In the genomic region with DNA sequence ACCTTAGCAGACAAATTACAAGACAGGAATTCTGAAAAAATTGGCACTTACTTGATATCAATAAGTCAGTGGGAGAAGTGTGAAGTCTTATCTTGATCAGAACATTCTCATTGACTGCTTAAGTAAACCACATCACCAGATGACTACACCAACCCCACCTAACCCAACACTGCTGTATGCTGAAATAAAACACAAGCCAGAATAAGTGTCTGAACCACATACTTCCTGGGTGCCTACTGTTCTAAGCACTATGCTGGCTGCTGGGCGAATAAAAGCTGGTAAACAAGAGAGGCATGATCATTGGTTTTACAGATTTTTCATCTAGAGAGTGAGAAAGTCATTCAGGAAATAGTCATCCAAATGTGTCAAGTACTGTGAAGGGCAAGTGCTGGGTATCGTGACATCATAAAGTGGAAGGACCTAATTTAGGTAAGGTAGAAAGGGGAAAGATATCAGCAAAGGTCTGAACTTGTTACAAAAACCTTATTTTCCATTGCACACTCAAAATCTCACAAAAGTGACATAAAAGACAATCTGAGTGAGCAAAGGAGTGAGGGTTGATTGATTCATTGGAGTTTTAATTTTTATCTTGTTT, we compare ENCODE assay signal across 14 cellular contexts.
A peak's percentile ranks its signal among the peaks of the same experiment; 100 is the strongest.
DNase-seq lines count a peak whose midpoint lies in the region; ATAC-seq, FAIRE-seq and TF ChIP-seq lines count a peak whose summit lies in the region.
"Had no signal": no experiment of that assay in that cellular context is flagged by ENCODE, and none has a peak within 500 bp of the region (broad histone marks: within the 10 kb centered on the region; RNA-seq: fewer than 3 reads in every experiment).

No MANE protein-coding gene starts in this region.

- H3K27me3 ChIP-seq in hepatocyte: no peaks in the 10 kb centered on the region
- H3K27me3 ChIP-seq in WERI-Rb-1 (ENCODE audit: insufficient read depth, low read depth, severe bottlenecking): peaks cover 82% of the 10 kb centered on the region

- no peaks in the 10 kb centered on the region for H3K9me2 ChIP-seq in hepatocyte (replicated peaks; ENCODE audit: insufficient read depth)

- no peak overlapping the region for H3K4me3 ChIP-seq in A549
- H3K4me3 ChIP-seq in hepatocyte: no peak overlapping the region
- H3K4me3 ChIP-seq in WERI-Rb-1 (ENCODE audit: low read depth, low read length): no peak overlapping the region

- TF ChIP-seq CTCF in A549 (IDR thresholded peaks at IDR 0.05) (no peak), hepatocyte (IDR thresholded peaks at IDR 0.05; ENCODE audit: poor library complexity) (no peak), WERI-Rb-1 (IDR thresholded peaks at IDR 0.05; ENCODE audit: low read depth, low read length) (no peak)

- POLR2A ChIA-PET in A549 (lab: Yijun Ruan, JAX): no interaction called here

- TF ChIP-seq EP300 in A549 (IDR thresholded peaks at IDR 0.05): no peak

- no peak overlapping the region for H3K27ac ChIP-seq in A549
- H3K27ac ChIP-seq in hepatocyte: peak overlapping the region; percentile 16
- no peak overlapping the region for H3K27ac ChIP-seq in WERI-Rb-1
- H3K27ac ChIP-seq: C4-2B had no signal

- H3K79me2 ChIP-seq in hepatocyte: no peaks in the 10 kb centered on the region

- H3K4me1 ChIP-seq in A549: no peaks in the 10 kb centered on the region
- H3K4me1 ChIP-seq in hepatocyte (ENCODE audit: insufficient read depth): no peaks in the 10 kb centered on the region

- no peaks in the 10 kb centered on the region for H4K20me1 ChIP-seq in hepatocyte (ENCODE audit: insufficient read depth, poor library complexity, severe bottlenecking)

- H3K4me2 ChIP-seq in A549 (no peak overlapping the region), hepatocyte (no peak overlapping the region)

- CTCF ChIA-PET in A549 (lab: Yijun Ruan, JAX): interaction anchor here (0.6 kb wide), 1 partner anchor 26 kb away, joined by 3 read pairs; no protein-coding TSS in a partner anchor

- H3K36me3 ChIP-seq in hepatocyte (replicated peaks; ENCODE audit: insufficient read depth, low read depth) (no peaks in the 10 kb centered on the region), WERI-Rb-1 (no peaks in the 10 kb centered on the region)

- no peak for TF ChIP-seq RAD21 in A549 (conservative IDR thresholded peaks at IDR 0.05 in 1 of 2, IDR thresholded peaks at IDR 0.05 in 1 of 2)

- WGBS in A549 (ENCODE audit: missing lambda C conversion rate): 34% methylated on average over 2 of the region's 2 CpGs
- WGBS in hepatocyte (ENCODE audit: low lambda C conversion rate, missing lambda C conversion rate): 94% methylated on average over 2 of the region's 2 CpGs

- no peak for TF ChIP-seq POLR2A in A549 (IDR thresholded peaks at IDR 0.05; ENCODE audit: low read length)

- H2AFZ ChIP-seq in hepatocyte: no peak overlapping the region

- no peak for ATAC-seq in A549
- no peak for ATAC-seq in esophagus mucosa
- no peak for ATAC-seq in GM21529 (IDR thresholded peaks at IDR 0.05; ENCODE audit: unreplicated experiment)
- no peak for ATAC-seq in HG03025 (IDR thresholded peaks at IDR 0.05; ENCODE audit: low FRiP score, unreplicated experiment)

- no peaks in the 10 kb centered on the region for H3K9me3 ChIP-seq in A549
- no peaks in the 10 kb centered on the region for H3K9me3 ChIP-seq in hepatocyte (ENCODE audit: low read depth)
- H3K9me3 ChIP-seq in WERI-Rb-1 (ENCODE audit: severe bottlenecking): no peaks in the 10 kb centered on the region

- FAIRE-seq in A549 (lab: Jason Lieb, UNC): peak; percentile 61
- FAIRE-seq in RCC 7860 (lab: Jason Lieb, UNC): no peak
- FAIRE-seq: endometrium had no signal

- DNase-seq in A549 (ENCODE audit: low read depth in 1 of 2, low spot score in 1 of 2) (no peak), ELR (ENCODE audit: low read depth) (peak; percentile 35), RCC 7860 (ENCODE audit: low spot score) (peak; percentile 23), hepatocyte (ENCODE audit: low spot score) (no peak), WERI-Rb-1 (no peak)
- DNase-seq: anterior cingulate cortex, H9, NCI-H1930, retina had no signal

TF ChIP-seq in A549, 52 proteins besides CTCF, POLR2A, EP300 and RAD21:
- TF ChIP-seq, protein P1, sequence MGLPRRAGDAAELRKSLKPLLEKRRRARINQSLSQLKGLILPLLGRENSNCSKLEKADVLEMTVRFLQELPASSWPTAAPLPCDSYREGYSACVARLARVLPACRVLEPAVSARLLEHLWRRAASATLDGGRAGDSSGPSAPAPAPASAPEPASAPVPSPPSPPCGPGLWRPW (IDR thresholded peaks at IDR 0.05): no peak
- TF ChIP-seq MYC (IDR thresholded peaks at IDR 0.05; ENCODE audit: borderline replicate concordance, low read length) (no peak), BHLHE40 (IDR thresholded peaks at IDR 0.05; ENCODE audit: low read depth, low read length) (no peak), ESRRA (IDR thresholded peaks at IDR 0.05; ENCODE audit: borderline replicate concordance, low read length) (no peak), RNF2 (IDR thresholded peaks at IDR 0.05; ENCODE audit: borderline replicate concordance, low read depth) (no peak), NFE2L2 (conservative IDR thresholded peaks at IDR 0.05; ENCODE audit: low read length) (no peak), CEBPB (IDR thresholded peaks at IDR 0.05) (no peak), RCOR1 (IDR thresholded peaks at IDR 0.05; ENCODE audit: low read depth, low read length) (no peak), EHMT2 (IDR thresholded peaks at IDR 0.05; ENCODE audit: low read depth) (no peak), ZSCAN20 (CRISPR knock-in tag; IDR thresholded peaks at IDR 0.05) (no peak), KDM1A (IDR thresholded peaks at IDR 0.05; ENCODE audit: low read depth) (no peak), NR3C1 (IDR thresholded peaks at IDR 0.05) (no peak), E2F6 (IDR thresholded peaks at IDR 0.05; ENCODE audit: borderline replicate concordance, low read depth) (no peak), GATA3 (IDR thresholded peaks at IDR 0.05; ENCODE audit: borderline replicate concordance) (no peak), EHF (CRISPR knock-in tag; IDR thresholded peaks at IDR 0.05) (no peak), SMC3 (IDR thresholded peaks at IDR 0.05) (no peak)

Comparison
In these comparisons a context has a peak if more than half of its experiments do, and no peak if none do; other contexts are left out.
1. DNase-seq: peak in ELR (single experiment) and RCC 7860 (single experiment); none in A549 (0 of 2), hepatocyte (single experiment) and WERI-Rb-1 (single experiment).